ENCODE assay signal across 18 cellular contexts in the genomic region with DNA sequence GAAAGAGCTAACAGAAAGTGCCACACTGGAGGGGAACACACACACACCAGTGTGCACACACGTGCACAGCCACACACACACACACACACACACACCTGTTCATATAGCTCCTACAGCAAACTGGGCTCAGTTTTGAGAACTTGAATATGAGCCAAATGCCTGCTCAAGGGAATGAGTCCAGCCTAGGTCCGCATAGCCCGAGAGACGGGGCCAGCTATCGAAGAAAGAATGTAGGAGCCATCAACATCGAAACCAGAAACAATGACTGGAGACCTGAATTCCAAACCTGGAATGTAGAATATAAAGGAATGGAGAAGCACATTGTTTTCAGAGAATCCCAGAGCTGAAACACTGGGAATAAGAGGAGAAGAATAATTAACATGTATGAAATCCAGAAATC. TPM values are rescaled to one million over a fixed set of nuclear protein-coding genes. Genes with fewer than 3 reads are reported as not detected.
DNase-seq lines count a peak whose midpoint lies in the region; ATAC-seq and TF ChIP-seq lines count a peak whose summit lies in the region.
"Had no signal": no experiment of that assay in that cellular context is flagged by ENCODE, and none has a peak within 500 bp of the region (broad histone marks: within the 10 kb centered on the region; RNA-seq: fewer than 3 reads in every experiment).

No MANE protein-coding gene starts in this region.

- CTCF ChIA-PET in Caco-2 (lab: Charles Lee): interaction anchor here (0.6 kb wide), 1 partner anchor 413 kb away, joined by 3 read pairs; no protein-coding TSS in a partner anchor

- WGBS in endodermal cell (ENCODE audit: insufficient coverage in 1 of 2, insufficient read length in 1 of 2), 2 experiments: 92 to 94% methylated on average over 5 to 6 of the region's 6 CpGs

- no peak for ATAC-seq in HG02870 (IDR thresholded peaks at IDR 0.05; ENCODE audit: unreplicated experiment)

- H3K4me1 Mint-ChIP-seq in Caco-2 (ENCODE audit: low read depth, unreplicated experiment): peaks cover 9% of the 10 kb centered on the region
- peaks cover 6% of the 10 kb centered on the region for H3K4me1 Mint-ChIP-seq in endodermal cell
- peaks cover 4% of the 10 kb centered on the region for H3K4me1 Mint-ChIP-seq in neural progenitor cell
- H3K4me1 Mint-ChIP-seq: CD4-positive, CD25-positive, alpha-beta regulatory T cell had no signal

- H3K27me3 Mint-ChIP-seq in Caco-2 (ENCODE audit: insufficient read depth, unreplicated experiment) (no peaks in the 10 kb centered on the region), endodermal cell (ENCODE audit: insufficient read depth) (no peaks in the 10 kb centered on the region), neural progenitor cell (ENCODE audit: insufficient read depth, low read depth) (peaks cover 3% of the 10 kb centered on the region)
- H3K27me3 Mint-ChIP-seq: CD4-positive, CD25-positive, alpha-beta regulatory T cell had no signal

- intact Hi-C loops in Caco-2 (cut with micrococcal nuclease; ENCODE audit: unreplicated experiment) (loop anchor here (2.0 to 10.0 kb wide), 3 partner anchors 36 to 196 kb away; partner anchors contain the start of gene RASL11B), uterus (cut with DNase I; ENCODE audit: low total_unique reads) (no loop called here)

- no peaks in the 10 kb centered on the region for H3K9me3 ChIP-seq in Caco-2
- peaks cover 4% of the 10 kb centered on the region; the same call in 1 of the 2 replicates for H3K9me3 ChIP-seq in SJCRH30 (replicated peaks)
- no peaks in the 10 kb centered on the region for H3K9me3 ChIP-seq in endodermal cell (ENCODE audit: control insufficient read depth, low read length)
- no peaks in the 10 kb centered on the region for H3K9me3 ChIP-seq in neural progenitor cell (ENCODE audit: low read depth)
- no peaks in the 10 kb centered on the region for H3K9me3 ChIP-seq in uterus
- H3K9me3 ChIP-seq: HAP-1 had no signal

- H3K4me1 ChIP-seq in Caco-2 (0 out of 2 replicates have a peak, but pooled peaks cover 6% of the 10 kb centered on the region), SJCRH30 (no peaks in the 10 kb centered on the region), endodermal cell (ENCODE audit: control insufficient read depth, insufficient read depth, low read length) (no peaks in the 10 kb centered on the region), neural progenitor cell (no peaks in the 10 kb centered on the region), uterus (no peaks in the 10 kb centered on the region)
- H3K4me1 ChIP-seq: HAP-1 had no signal

- H3K27ac ChIP-seq in SJCRH30: no peak overlapping the region
- no peak overlapping the region for H3K27ac ChIP-seq in endodermal cell (ENCODE audit: low read depth, low read length)
- H3K27ac ChIP-seq in neural progenitor cell: no peak overlapping the region
- no peak overlapping the region for H3K27ac ChIP-seq in uterus

- no peaks in the 10 kb centered on the region for H3K36me3 ChIP-seq in Caco-2 (ENCODE audit: control insufficient read depth, insufficient read depth, low read length)
- no peaks in the 10 kb centered on the region for H3K36me3 ChIP-seq in SJCRH30
- H3K36me3 ChIP-seq in endodermal cell (ENCODE audit: control insufficient read depth, insufficient read depth, low read length): no peaks in the 10 kb centered on the region
- H3K36me3 ChIP-seq in neural progenitor cell: no peaks in the 10 kb centered on the region
- no peaks in the 10 kb centered on the region for H3K36me3 ChIP-seq in uterus
- H3K36me3 ChIP-seq: HAP-1 had no signal

- H3K36me3 Mint-ChIP-seq in Caco-2 (ENCODE audit: insufficient read depth, unreplicated experiment): no peaks in the 10 kb centered on the region
- H3K36me3 Mint-ChIP-seq in endodermal cell (ENCODE audit: low read depth): no peaks in the 10 kb centered on the region
- no peaks in the 10 kb centered on the region for H3K36me3 Mint-ChIP-seq in neural progenitor cell
- H3K36me3 Mint-ChIP-seq: CD4-positive, CD25-positive, alpha-beta regulatory T cell had no signal

- DNase-seq in Caco-2: peak; percentile 35 to 40
- peak; percentile 8 to 38 for DNase-seq in SJCRH30
- peak; percentile 47 for DNase-seq in endodermal cell
- DNase-seq in neural progenitor cell (ENCODE audit: low spot score): peak; percentile 12
- DNase-seq in activated CD4-positive, alpha-beta T cell treated with anti-CD3 and anti-CD28 coated beads, Interleukin-2, amount 50 U/mL, for 1 hour: no peak
- DNase-seq in uterus: no peak
- no peak for DNase-seq in NCI-H128 (lab: John Stamatoyannopoulos, UW; ENCODE audit: unreplicated experiment)
- DNase-seq: 8988T; CD4-positive, CD25-positive, alpha-beta regulatory T cell; COR-L47; GF-D8; NCI-H1092 treated with DMSO at 0.1 percent for 48 hours; NCI-H1694; NCI-H2081 treated with DMSO at 0.1 percent for 48 hours; NCI-H748 treated with DMSO at 0.1 percent for 48 hours; SIG-M5 had no signal

- H3K27me3 ChIP-seq in Caco-2 (replicated peaks; ENCODE audit: control insufficient read depth, insufficient read depth, low read length) (no peaks in the 10 kb centered on the region), SJCRH30 (no peaks in the 10 kb centered on the region), endodermal cell (ENCODE audit: control insufficient read depth, insufficient read depth, low read length, poor library complexity, severe bottlenecking) (no peaks in the 10 kb centered on the region), neural progenitor cell (no peaks in the 10 kb centered on the region), uterus (no peaks in the 10 kb centered on the region)

- no peak overlapping the region for H3K4me3 ChIP-seq in Caco-2 (ENCODE audit: low read depth, low read length)
- H3K4me3 ChIP-seq in SJCRH30: no peak overlapping the region
- no peak overlapping the region for H3K4me3 ChIP-seq in endodermal cell (ENCODE audit: low read length)
- H3K4me3 ChIP-seq in neural progenitor cell: no peak overlapping the region
- H3K4me3 ChIP-seq in uterus: no peak overlapping the region
- H3K4me3 ChIP-seq: HAP-1 had no signal

- H4K20me1 ChIP-seq in neural progenitor cell (ENCODE audit: low read depth): no peaks in the 10 kb centered on the region

- H3F3A ChIP-seq in neural progenitor cell (ENCODE audit: low read depth): no peaks in the 10 kb centered on the region

- POLR2A ChIA-PET in Caco-2 (lab: Charles Lee): no interaction called here

- no peak overlapping the region for H3K4me2 ChIP-seq in neural progenitor cell

- H3K4me3 Mint-ChIP-seq in Caco-2 (ENCODE audit: unreplicated experiment): no peak overlapping the region
- H3K4me3 Mint-ChIP-seq in endodermal cell: no peak overlapping the region
- no peak overlapping the region for H3K4me3 Mint-ChIP-seq in neural progenitor cell
- H3K4me3 Mint-ChIP-seq: CD4-positive, CD25-positive, alpha-beta regulatory T cell had no signal

- H3K79me2 ChIP-seq in neural progenitor cell (ENCODE audit: low read depth): no peaks in the 10 kb centered on the region

- TF ChIP-seq POLR2A in uterus (IDR thresholded peaks at IDR 0.05): no peak

- no peak overlapping the region for H2AFZ ChIP-seq in neural progenitor cell (replicated peaks)

- BruUV-seq in Caco-2 (replicated peaks; lab: Mats Ljungman, UMichigan): no TSS peak

- no peak overlapping the region for H3K9ac ChIP-seq in endodermal cell (ENCODE audit: extremely low read depth, low read length, poor library complexity, severe bottlenecking)
- no peak overlapping the region for H3K9ac ChIP-seq in neural progenitor cell

- TF ChIP-seq CTCF in Caco-2 (IDR thresholded peaks at IDR 0.05; ENCODE audit: insufficient read depth in 1 of 2, low read depth in 1 of 2, low read length in 1 of 2, severe bottlenecking in 1 of 2, unreplicated experiment in 1 of 2) (no peak), endodermal cell (conservative IDR thresholded peaks at IDR 0.05) (no peak), neural progenitor cell (IDR thresholded peaks at IDR 0.05) (no peak), uterus (IDR thresholded peaks at IDR 0.05) (no peak)

- H3K27ac Mint-ChIP-seq in Caco-2 (ENCODE audit: unreplicated experiment) (peak overlapping the region; percentile 45), endodermal cell (no peak overlapping the region), neural progenitor cell (no peak overlapping the region)
- H3K27ac Mint-ChIP-seq: CD4-positive, CD25-positive, alpha-beta regulatory T cell had no signal

- H3K9me3 Mint-ChIP-seq in Caco-2 (ENCODE audit: unreplicated experiment) (no peaks in the 10 kb centered on the region), endodermal cell (no peaks in the 10 kb centered on the region), neural progenitor cell (no peaks in the 10 kb centered on the region)

RNA-seq across cellular contexts. Expression of gene ERVMER34-1, which starts 37.6 kb away (rescaled TPM):
- total RNA-seq in Caco-2 (2022): 73.3 and 85.6 TPM in 2 replicates
- total RNA-seq in SJCRH30 (2014; rRNA removed; shearing (Covaris generic)): 0.04 TPM in 1 of 2 replicates, not detected in the other
- total RNA-seq in endodermal cell: 1 to 10 TPM; 3.1 to 4.9 TPM
- 3.3 TPM for polyA plus RNA-seq in endodermal cell (2013, experiment 1 of 2)
- 2.2 TPM for polyA plus RNA-seq in endodermal cell (2013, experiment 2 of 2)
- 2.0 and 2.1 TPM in 2 replicates for total RNA-seq in neural progenitor cell (ENCODE audit: low replicate concordance)
- total RNA-seq in uterus: 1 to 10 TPM in 2 of 4 donors, under 1 TPM in 1, not detected in 1; 0.26 to 3.0 (median 1.2) TPM
- total RNA-seq: CD4-positive, CD25-positive, alpha-beta regulatory T cell had no signal

Comparison
In these comparisons a context has a peak if more than half of its experiments do, and no peak if none do; other contexts are left out.
1. DNase-seq: peak in Caco-2 (2 of 2), SJCRH30 (2 of 2), endodermal cell (single experiment) and neural progenitor cell (single experiment); none in activated CD4-positive, alpha-beta T cell treated with anti-CD3 and anti-CD28 coated beads, Interleukin-2, amount 50 U/mL, for 1 hour (single experiment), uterus (0 of 2) and NCI-H128 (single experiment).
2. RNA of gene ERVMER34-1, which starts 37.6 kb away (total RNA-seq): 73.3 to 85.6 TPM in Caco-2; 3.1 to 4.9 TPM in endodermal cell, 2.0 to 2.1 TPM in neural progenitor cell, 0.26 to 3.0 TPM in uterus and 0.04 TPM in SJCRH30; every median in the first group is over 10 times any median in the second.